11 cellular contexts compared by ENCODE assay signal in genomic region chr1:159023723-159024122, GRCh38. TPM values are rescaled to one million over a fixed set of nuclear protein-coding genes. Genes with fewer than 3 reads are reported as not detected.
"Had no signal": no experiment of that assay in that cellular context is flagged by ENCODE, and none has a peak within 500 bp of the region (broad histone marks: within the 10 kb centered on the region; RNA-seq: fewer than 3 reads in every experiment).

No MANE protein-coding gene starts in this region.

- DNase-seq: activated effector memory CD4-positive, alpha-beta T cell treated with Interleukin-2 at 50 U/mL for 16 hours; brain microvascular endothelial cell; dermis blood vessel endothelial cell; foreskin fibroblast; head of caudate nucleus; left ventricle myocardium superior; substantia nigra; T-helper 9 cell; trophoblast cell had no signal

- ATAC-seq: activated naive CD4-positive, alpha-beta T cell treated with anti-CD3 and anti-CD28 coated beads, Interleukin-2, amount 50 U/mL, for 72 hours; left ventricle myocardium superior had no signal

RNA-seq across cellular contexts. Expression of gene AIM2, which starts 52.8 kb away (rescaled TPM):
- total RNA-seq: dermis blood vessel endothelial cell, right atrium auricular region had no signal
